Comparison of ENCODE assay signal across 9 cellular contexts in genomic region chr14:92613008-92613658, GRCh38.
A peak's percentile ranks its signal among the peaks of the same experiment; 100 is the strongest.
DNase-seq lines count a peak whose midpoint lies in the region; ATAC-seq and TF ChIP-seq lines count a peak whose summit lies in the region.
"Had no signal": no experiment of that assay in that cellular context is flagged by ENCODE, and none has a peak within 500 bp of the region (broad histone marks: within the 10 kb centered on the region; RNA-seq: fewer than 3 reads in every experiment).

No MANE protein-coding gene starts in this region.

- DNase-seq in GM10248 (ENCODE audit: extremely low spot score) (peak; percentile 62), NCI-H460 (ENCODE audit: extremely low read depth, low read depth) (peak; percentile 26), activated T-cell treated with anti-CD3 and anti-CD28 coated beads for 48 hours (ENCODE audit: low read depth) (peak; percentile 66), foreskin fibroblast (peak in 1 of 2 donors; percentile 29), NCI-H510A treated with DMSO at 0.1 percent for 48 hours (lab: John Stamatoyannopoulos, UW) (no peak)
- DNase-seq in stimulated activated CD4-positive, alpha-beta T cell treated with anti-CD3 and anti-CD28 coated beads, Interleukin-15, amount 100 ng/mL, for 1 hour (ENCODE audit: low read depth in 1 of 2, low spot score in 1 of 2), result peak; percentile 35 to 63

- POLR2A ChIA-PET in GM10248 (lab: Yijun Ruan, JAX), result no interaction called here

- TF ChIP-seq CTCF in GM10248 (IDR thresholded peaks at IDR 0.05; ENCODE audit: control extremely low read depth, extremely low read depth, low read depth, missing control alignments) (peak; percentile 80), foreskin fibroblast (IDR thresholded peaks at IDR 0.05; ENCODE audit: low read depth, low read length) (peak; percentile 66)

- no peak overlapping the region for H3K4me3 ChIP-seq in foreskin fibroblast (ENCODE audit: low read depth in 1 of 2, low read length in 2 of 2)
- H3K4me3 ChIP-seq: SK-N-MC had no signal

- CTCF ChIA-PET in GM10248 (lab: Yijun Ruan, JAX), result interaction anchor here (0.6 to 2.4 kb wide), 11 partner anchors 9 to 57 kb away, joined by 3 to 9 read pairs (median 4); no protein-coding TSS in a partner anchor

- ATAC-seq in GM21390 (IDR thresholded peaks at IDR 0.05; ENCODE audit: unreplicated experiment), result no peak
- ATAC-seq in HG03139 (IDR thresholded peaks at IDR 0.05; ENCODE audit: unreplicated experiment), result no peak
